In genomic region chr21:45289655-45290515, GRCh38 we compare ENCODE assay signal across 11 cellular contexts. TPM values are rescaled to one million over a fixed set of nuclear protein-coding genes. Genes with fewer than 3 reads are reported as not detected.
DNase-seq lines count a peak whose midpoint lies in the region; ATAC-seq and TF ChIP-seq lines count a peak whose summit lies in the region.
"Had no signal": no experiment of that assay in that cellular context is flagged by ENCODE, and none has a peak within 500 bp of the region (broad histone marks: within the 10 kb centered on the region; RNA-seq: fewer than 3 reads in every experiment).

No MANE protein-coding gene starts in this region.

- no peak overlapping the region for H3K27ac ChIP-seq in thoracic aorta

- POLR2A ChIA-PET in activated CD4-positive, alpha-beta memory T cell treated with anti-CD3 and anti-CD28 coated beads, Interleukin-2, amount 10 ng/mL, durations not matched to agents 7 days and 5 days (lab: Charles Lee) = interaction anchor here (0.7 to 1.3 kb wide), 2 partner anchors 65 to 137 kb away, joined by 3 to 4 read pairs; no protein-coding TSS in a partner anchor

- TF ChIP-seq CTCF in fibroblast of villous mesenchyme (IDR thresholded peaks at IDR 0.05; ENCODE audit: insufficient read depth, low read depth, low read length) (peak; percentile 32), thoracic aorta (IDR thresholded peaks at IDR 0.05) (peak; percentile 8)

- DNase-seq in activated naive CD4-positive, alpha-beta T cell treated with anti-CD3 and anti-CD28 coated beads, Interleukin-2, amount 50 U/mL, for 72 hours (ENCODE audit: low spot score in 2 of 2) = peak in 1 of 2 donors; percentile 44
- no peak for DNase-seq in activated naive CD4-positive, alpha-beta T cell (lab: John Stamatoyannopoulos, UW)
- peak; percentile 14 for DNase-seq in activated CD4-positive, alpha-beta memory T cell treated with anti-CD3 and anti-CD28 coated beads, Interleukin-2, amount 10 ng/mL, durations not matched to agents 7 days and 5 days
- DNase-seq in fibroblast of villous mesenchyme (ENCODE audit: low read depth) = no peak
- no peak for DNase-seq in thoracic aorta (ENCODE audit: low spot score)
- no peak for DNase-seq in hippocampal formation (lab: John Stamatoyannopoulos, UW)
- no peak for DNase-seq in stimulated activated CD4-positive, alpha-beta T cell treated with anti-CD3 and anti-CD28 coated beads, Interleukin-15, amount 100 ng/mL, for 24 hours
- DNase-seq: Calu3, small intestine had no signal

- H3K27me3 Mint-ChIP-seq in activated CD4-positive, alpha-beta memory T cell treated with anti-CD3 and anti-CD28 coated beads, Interleukin-2, amount 10 ng/mL, durations not matched to agents 7 days and 5 days = no peaks in the 10 kb centered on the region

- peaks cover 34 to 55% of the 10 kb centered on the region in 2 donors for H3K4me1 ChIP-seq in thoracic aorta (ENCODE audit: control insufficient read depth in 1 of 2, low read depth in 2 of 2)

- H3K36me3 ChIP-seq in thoracic aorta = peaks cover 9% of the 10 kb centered on the region

- peak overlapping the region; percentile 54 for H3K4me3 Mint-ChIP-seq in activated CD4-positive, alpha-beta memory T cell treated with anti-CD3 and anti-CD28 coated beads, Interleukin-2, amount 10 ng/mL, durations not matched to agents 7 days and 5 days

- peak overlapping the region; percentile 9 to 24 for H3K27ac Mint-ChIP-seq in activated naive CD4-positive, alpha-beta T cell treated with anti-CD3 and anti-CD28 coated beads, Interleukin-2, amount 50 U/mL, for 72 hours
- no peak overlapping the region for H3K27ac Mint-ChIP-seq in activated CD4-positive, alpha-beta memory T cell treated with anti-CD3 and anti-CD28 coated beads, Interleukin-2, amount 10 ng/mL, durations not matched to agents 7 days and 5 days

- H3K4me3 ChIP-seq in fibroblast of villous mesenchyme (ENCODE audit: low read depth, low read length) = no peak overlapping the region
- no peak overlapping the region for H3K4me3 ChIP-seq in thoracic aorta

- H3K9me3 ChIP-seq in thoracic aorta = no peaks in the 10 kb centered on the region

- H3K27me3 ChIP-seq in thoracic aorta (replicated peaks; ENCODE audit: insufficient read depth) = no peaks in the 10 kb centered on the region

- H3K9me3 Mint-ChIP-seq in activated naive CD4-positive, alpha-beta T cell treated with anti-CD3 and anti-CD28 coated beads, Interleukin-2, amount 50 U/mL, for 72 hours = no peaks in the 10 kb centered on the region
- H3K9me3 Mint-ChIP-seq in activated CD4-positive, alpha-beta memory T cell treated with anti-CD3 and anti-CD28 coated beads, Interleukin-2, amount 10 ng/mL, durations not matched to agents 7 days and 5 days = no peaks in the 10 kb centered on the region
- H3K9me3 Mint-ChIP-seq: IgD-negative memory B cell had no signal

- no peak for ATAC-seq in activated naive CD4-positive, alpha-beta T cell treated with anti-CD3 and anti-CD28 coated beads, Interleukin-2, amount 50 U/mL, for 72 hours
- ATAC-seq in thoracic aorta (ENCODE audit: insufficient number of reproducible peaks, low FRiP score, low read depth) (no peak), HG02852 (IDR thresholded peaks at IDR 0.05; ENCODE audit: unreplicated experiment) (no peak)

- peaks cover 44% of the 10 kb centered on the region for H3K4me1 Mint-ChIP-seq in activated CD4-positive, alpha-beta memory T cell treated with anti-CD3 and anti-CD28 coated beads, Interleukin-2, amount 10 ng/mL, durations not matched to agents 7 days and 5 days

- peaks cover 0 to 4% of the 10 kb centered on the region in 2 donors for H3K36me3 Mint-ChIP-seq in activated naive CD4-positive, alpha-beta T cell treated with anti-CD3 and anti-CD28 coated beads, Interleukin-2, amount 50 U/mL, for 72 hours
- H3K36me3 Mint-ChIP-seq in activated CD4-positive, alpha-beta memory T cell treated with anti-CD3 and anti-CD28 coated beads, Interleukin-2, amount 10 ng/mL, durations not matched to agents 7 days and 5 days (ENCODE audit: low read depth) = peaks cover 11% of the 10 kb centered on the region
- H3K36me3 Mint-ChIP-seq: IgD-negative memory B cell had no signal

- CTCF ChIA-PET in activated CD4-positive, alpha-beta memory T cell treated with anti-CD3 and anti-CD28 coated beads, Interleukin-2, amount 10 ng/mL, durations not matched to agents 7 days and 5 days (lab: Charles Lee) = interaction anchor here (1.0 to 2.0 kb wide), 2 partner anchors 19 to 151 kb away, joined by 4 to 37 read pairs; no protein-coding TSS in a partner anchor

RNA-seq across cellular contexts. Expression of gene POFUT2, which starts 2.2 kb away (rescaled TPM):
- total RNA-seq in activated naive CD4-positive, alpha-beta T cell treated with anti-CD3 and anti-CD28 coated beads, Interleukin-2, amount 50 U/mL, for 72 hours = 10 to 100 TPM; 11.3 to 16.0 TPM
- 10 to 100 TPM; 23.5 to 25.1 TPM for total RNA-seq in activated CD4-positive, alpha-beta memory T cell treated with anti-CD3 and anti-CD28 coated beads, Interleukin-2, amount 10 ng/mL, durations not matched to agents 7 days and 5 days
- total RNA-seq in fibroblast of villous mesenchyme (43.8 and 60.0 TPM in 2 replicates), thoracic aorta (10 to 100 TPM; 70.8 to 87.3 TPM)
